In genomic region chr17:51869387-51869786, GRCh38 we compare ENCODE assay signal across 1 cellular context.
TF ChIP-seq lines count a peak whose summit lies in the region.

No MANE protein-coding gene starts in this region.

TF ChIP-seq in WTC11, 78 proteins besides CTCF, POLR2A, EP300 and RAD21 (continued from another document):
- TF ChIP-seq, protein P1, sequence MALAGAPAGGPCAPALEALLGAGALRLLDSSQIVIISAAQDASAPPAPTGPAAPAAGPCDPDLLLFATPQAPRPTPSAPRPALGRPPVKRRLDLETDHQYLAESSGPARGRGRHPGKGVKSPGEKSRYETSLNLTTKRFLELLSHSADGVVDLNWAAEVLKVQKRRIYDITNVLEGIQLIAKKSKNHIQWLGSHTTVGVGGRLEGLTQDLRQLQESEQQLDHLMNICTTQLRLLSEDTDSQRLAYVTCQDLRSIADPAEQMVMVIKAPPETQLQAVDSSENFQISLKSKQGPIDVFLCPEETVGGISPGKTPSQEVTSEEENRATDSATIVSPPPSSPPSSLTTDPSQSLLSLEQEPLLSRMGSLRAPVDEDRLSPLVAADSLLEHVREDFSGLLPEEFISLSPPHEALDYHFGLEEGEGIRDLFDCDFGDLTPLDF (CRISPR knock-in tag; IDR thresholded peaks at IDR 0.05): no peak
- TF ChIP-seq ZNF317 (CRISPR knock-in tag; IDR thresholded peaks at IDR 0.05; ENCODE audit: borderline replicate concordance, low read depth): no peak
- TF ChIP-seq, protein P2, sequence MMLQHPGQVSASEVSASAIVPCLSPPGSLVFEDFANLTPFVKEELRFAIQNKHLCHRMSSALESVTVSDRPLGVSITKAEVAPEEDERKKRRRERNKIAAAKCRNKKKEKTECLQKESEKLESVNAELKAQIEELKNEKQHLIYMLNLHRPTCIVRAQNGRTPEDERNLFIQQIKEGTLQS (CRISPR knock-in tag; conservative IDR thresholded peaks at IDR 0.05): no peak
- no peak for TF ChIP-seq ZNF512 (CRISPR knock-in tag; IDR thresholded peaks at IDR 0.05; ENCODE audit: borderline replicate concordance)
- TF ChIP-seq CBFB (CRISPR knock-in tag; IDR thresholded peaks at IDR 0.05; ENCODE audit: low read depth): no peak
- TF ChIP-seq RORB (CRISPR knock-in tag; IDR thresholded peaks at IDR 0.05): no peak
- TF ChIP-seq, protein P3, sequence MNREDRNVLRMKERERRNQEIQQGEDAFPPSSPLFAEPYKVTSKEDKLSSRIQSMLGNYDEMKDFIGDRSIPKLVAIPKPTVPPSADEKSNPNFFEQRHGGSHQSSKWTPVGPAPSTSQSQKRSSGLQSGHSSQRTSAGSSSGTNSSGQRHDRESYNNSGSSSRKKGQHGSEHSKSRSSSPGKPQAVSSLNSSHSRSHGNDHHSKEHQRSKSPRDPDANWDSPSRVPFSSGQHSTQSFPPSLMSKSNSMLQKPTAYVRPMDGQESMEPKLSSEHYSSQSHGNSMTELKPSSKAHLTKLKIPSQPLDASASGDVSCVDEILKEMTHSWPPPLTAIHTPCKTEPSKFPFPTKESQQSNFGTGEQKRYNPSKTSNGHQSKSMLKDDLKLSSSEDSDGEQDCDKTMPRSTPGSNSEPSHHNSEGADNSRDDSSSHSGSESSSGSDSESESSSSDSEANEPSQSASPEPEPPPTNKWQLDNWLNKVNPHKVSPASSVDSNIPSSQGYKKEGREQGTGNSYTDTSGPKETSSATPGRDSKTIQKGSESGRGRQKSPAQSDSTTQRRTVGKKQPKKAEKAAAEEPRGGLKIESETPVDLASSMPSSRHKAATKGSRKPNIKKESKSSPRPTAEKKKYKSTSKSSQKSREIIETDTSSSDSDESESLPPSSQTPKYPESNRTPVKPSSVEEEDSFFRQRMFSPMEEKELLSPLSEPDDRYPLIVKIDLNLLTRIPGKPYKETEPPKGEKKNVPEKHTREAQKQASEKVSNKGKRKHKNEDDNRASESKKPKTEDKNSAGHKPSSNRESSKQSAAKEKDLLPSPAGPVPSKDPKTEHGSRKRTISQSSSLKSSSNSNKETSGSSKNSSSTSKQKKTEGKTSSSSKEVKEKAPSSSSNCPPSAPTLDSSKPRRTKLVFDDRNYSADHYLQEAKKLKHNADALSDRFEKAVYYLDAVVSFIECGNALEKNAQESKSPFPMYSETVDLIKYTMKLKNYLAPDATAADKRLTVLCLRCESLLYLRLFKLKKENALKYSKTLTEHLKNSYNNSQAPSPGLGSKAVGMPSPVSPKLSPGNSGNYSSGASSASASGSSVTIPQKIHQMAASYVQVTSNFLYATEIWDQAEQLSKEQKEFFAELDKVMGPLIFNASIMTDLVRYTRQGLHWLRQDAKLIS (CRISPR knock-in tag; IDR thresholded peaks at IDR 0.05; ENCODE audit: borderline replicate concordance): no peak
- TF ChIP-seq FOXP1 (CRISPR knock-in tag; IDR thresholded peaks at IDR 0.05; ENCODE audit: borderline replicate concordance): no peak
- TF ChIP-seq IRF2 (CRISPR knock-in tag; IDR thresholded peaks at IDR 0.05; ENCODE audit: borderline replicate concordance, low read depth): no peak
- TF ChIP-seq ZNF232 (CRISPR knock-in tag; IDR thresholded peaks at IDR 0.05): no peak
